In genomic region chr7:113054272-113054671, GRCh38 we compare ENCODE assay signal across 4 cellular contexts. TPM values are rescaled to one million over a fixed set of nuclear protein-coding genes. Genes with fewer than 3 reads are reported as not detected.
"Had no signal": no experiment of that assay in that cellular context is flagged by ENCODE, and none has a peak within 500 bp of the region (broad histone marks: within the 10 kb centered on the region; RNA-seq: fewer than 3 reads in every experiment).

No MANE protein-coding gene starts in this region.

RNA-seq across cellular contexts. Expression of gene GPR85, which starts 32.4 kb away (rescaled TPM):
- total RNA-seq: naive thymus-derived CD4-positive, alpha-beta T cell; naive thymus-derived CD8-positive, alpha-beta T cell; natural killer cell; osteocyte had no signal
